ENCODE assay signal across 11 cellular contexts in the genomic region with DNA sequence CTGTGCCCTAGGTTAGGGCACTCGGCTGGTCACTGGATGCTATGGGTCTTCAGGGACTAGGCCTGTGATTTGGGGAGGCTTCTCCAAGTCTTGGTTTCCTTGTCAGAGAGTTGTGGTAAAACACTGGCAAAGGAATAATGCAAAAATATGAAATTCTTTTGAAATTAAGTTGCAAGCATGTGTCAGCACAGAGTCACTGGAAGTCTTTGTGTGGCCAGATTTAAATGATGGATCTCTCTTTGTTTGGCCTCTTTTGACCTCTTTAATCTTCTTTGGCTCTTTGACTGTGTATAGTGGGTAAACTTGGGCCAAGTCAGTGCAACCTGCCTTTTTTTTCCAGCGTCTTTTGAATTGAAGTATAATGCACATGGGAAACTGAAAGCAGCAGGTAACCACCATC. TPM values are rescaled to one million over a fixed set of nuclear protein-coding genes. Genes with fewer than 3 reads are reported as not detected.
DNase-seq lines count a peak whose midpoint lies in the region; ATAC-seq, FAIRE-seq and TF ChIP-seq lines count a peak whose summit lies in the region.
"Had no signal": no experiment of that assay in that cellular context is flagged by ENCODE, and none has a peak within 500 bp of the region (broad histone marks: within the 10 kb centered on the region; RNA-seq: fewer than 3 reads in every experiment).

No MANE protein-coding gene starts in this region.

- intact Hi-C loops in A673 (cut with micrococcal nuclease; ENCODE audit: unreplicated experiment) = no loop called here

- H3K4me2 ChIP-seq in astrocyte (ENCODE audit: low read length) (peak overlapping the region; percentile 75), osteoblast (ENCODE audit: insufficient read depth, low read length) (peak overlapping the region; percentile 59)
- H3K4me2 ChIP-seq: KMS-11 had no signal

- H3K36me3 Mint-ChIP-seq in astrocyte (ENCODE audit: low read depth, unreplicated experiment) = no peaks in the 10 kb centered on the region

- POLR2A ChIA-PET in A673 (lab: Charles Lee; ENCODE audit: low non-redundant PET) = no interaction called here

- no peak for TF ChIP-seq CTCF in A673 (conservative IDR thresholded peaks at IDR 0.05; ENCODE audit: low read depth, low read length)
- no peak for TF ChIP-seq CTCF in astrocyte (IDR thresholded peaks at IDR 0.05; ENCODE audit: insufficient read depth, low read depth, low read length)
- TF ChIP-seq CTCF in osteoblast (IDR thresholded peaks at IDR 0.05; ENCODE audit: extremely low read depth, low read depth, low read length) = no peak

- no peaks in the 10 kb centered on the region for H3K27me3 Mint-ChIP-seq in astrocyte (ENCODE audit: low read depth, unreplicated experiment)
- H3K27me3 Mint-ChIP-seq: activated B cell treated with CpG ODN at 0.5 μM for 24 hours had no signal

- peak overlapping the region; percentile 15 for H3K27ac Mint-ChIP-seq in astrocyte (ENCODE audit: unreplicated experiment)

- DNase-seq in A673 (ENCODE audit: low spot score) (no peak), EL (peak; percentile 31), astrocyte (ENCODE audit: low read depth) (peak; percentile 27), osteoblast (ENCODE audit: insufficient read length, low spot score, missing footprints) (no peak), iPS-NIHi7 (ENCODE audit: extremely low spot score) (no peak), frontal cortex (ENCODE audit: low spot score in 2 of 2) (no peak)
- DNase-seq in effector memory CD4-positive, alpha-beta T cell = no peak
- DNase-seq: activated B cell treated with CpG ODN at 0.5 μM for 24 hours had no signal

- H2AFZ ChIP-seq in astrocyte (ENCODE audit: low read depth, low read length) (no peak overlapping the region), osteoblast (ENCODE audit: low read length) (no peak overlapping the region)

- BruUV-seq in A673 (replicated peaks; lab: Mats Ljungman, UMichigan) = no TSS peak

- H3K27ac ChIP-seq in A673 (ENCODE audit: low read depth, low read length, poor library complexity, severe bottlenecking) = peak overlapping the region; percentile 35
- peak overlapping the region; percentile 60 for H3K27ac ChIP-seq in astrocyte (ENCODE audit: low read depth, low read length)
- peak overlapping the region; percentile 99 for H3K27ac ChIP-seq in osteoblast (ENCODE audit: low read depth, low read length)
- no peak overlapping the region for H3K27ac ChIP-seq in effector memory CD4-positive, alpha-beta T cell (ENCODE audit: insufficient read depth, low read length, poor library complexity, severe bottlenecking)
- H3K27ac ChIP-seq: KMS-11 had no signal

- H3K27me3 ChIP-seq in A673 (replicated peaks; ENCODE audit: insufficient read depth, low read depth, low read length, poor library complexity) (no peaks in the 10 kb centered on the region), astrocyte (ENCODE audit: insufficient read depth, low read length) (no peaks in the 10 kb centered on the region), osteoblast (ENCODE audit: insufficient read depth, low read length) (no peaks in the 10 kb centered on the region)
- no peaks in the 10 kb centered on the region for H3K27me3 ChIP-seq in effector memory CD4-positive, alpha-beta T cell (replicated peaks; ENCODE audit: control insufficient read depth, insufficient read depth, low read length, poor library complexity, severe bottlenecking)

- H3K36me3 ChIP-seq in A673 (ENCODE audit: insufficient read depth, low read length, poor library complexity, severe bottlenecking) (no peaks in the 10 kb centered on the region), astrocyte (ENCODE audit: insufficient read depth, low read length) (no peaks in the 10 kb centered on the region), osteoblast (ENCODE audit: insufficient read depth, low read length) (no peaks in the 10 kb centered on the region)
- no peaks in the 10 kb centered on the region for H3K36me3 ChIP-seq in effector memory CD4-positive, alpha-beta T cell (ENCODE audit: control insufficient read depth, insufficient read depth, low read length)

- peak overlapping the region; percentile 49 for H3K9ac ChIP-seq in astrocyte (ENCODE audit: low read length)
- H3K9ac ChIP-seq: KMS-11 had no signal

- no peak overlapping the region for H3K4me3 ChIP-seq in A673 (ENCODE audit: low read depth, low read length, poor library complexity, severe bottlenecking)
- no peak overlapping the region for H3K4me3 ChIP-seq in astrocyte (ENCODE audit: insufficient read depth, low read depth, low read length)
- peak overlapping the region; percentile 10 for H3K4me3 ChIP-seq in osteoblast (ENCODE audit: insufficient read depth, low read length)
- no peak overlapping the region for H3K4me3 ChIP-seq in effector memory CD4-positive, alpha-beta T cell (ENCODE audit: insufficient read depth, low read depth, low read length, poor library complexity, severe bottlenecking)

- H3K79me2 ChIP-seq in astrocyte (ENCODE audit: insufficient read depth, low read length) (peaks cover 35% of the 10 kb centered on the region), osteoblast (ENCODE audit: insufficient read depth, low read length) (peaks cover 78% of the 10 kb centered on the region)

- peaks cover 30% of the 10 kb centered on the region for H3K4me1 ChIP-seq in A673 (ENCODE audit: insufficient read depth, low read length, poor library complexity, severe bottlenecking)
- H3K4me1 ChIP-seq in astrocyte (ENCODE audit: insufficient read depth, low read length) = peaks cover 45% of the 10 kb centered on the region
- H3K4me1 ChIP-seq in osteoblast (ENCODE audit: insufficient read depth, low read length) = peaks cover 69% of the 10 kb centered on the region
- peaks cover 83% of the 10 kb centered on the region for H3K4me1 ChIP-seq in effector memory CD4-positive, alpha-beta T cell (ENCODE audit: control insufficient read depth, insufficient read depth, low read length, poor library complexity, severe bottlenecking)

- H4K20me1 ChIP-seq in astrocyte (ENCODE audit: insufficient read depth, low read length) (no peaks in the 10 kb centered on the region), osteoblast (ENCODE audit: insufficient read depth, low read length) (no peaks in the 10 kb centered on the region)

- no peak for FAIRE-seq in astrocyte (lab: Jason Lieb, UNC)
- no peak for FAIRE-seq in frontal cortex (lab: Jason Lieb, UNC)

- H3K4me1 Mint-ChIP-seq in astrocyte (ENCODE audit: low read depth, unreplicated experiment) = peaks cover 65% of the 10 kb centered on the region

- CTCF ChIA-PET in A673 (lab: Charles Lee) = no interaction called here

- no peak for ATAC-seq in GM18502 (IDR thresholded peaks at IDR 0.05; ENCODE audit: poor library complexity, unreplicated experiment)

- H3K9me3 Mint-ChIP-seq in astrocyte (ENCODE audit: unreplicated experiment) = no peaks in the 10 kb centered on the region
- H3K9me3 Mint-ChIP-seq: activated B cell treated with CpG ODN at 0.5 μM for 24 hours; central memory CD8-positive, alpha-beta T cell had no signal

- H3K9me3 ChIP-seq in A673 (ENCODE audit: low read depth, low read length, poor library complexity, severe bottlenecking) (no peaks in the 10 kb centered on the region), astrocyte (ENCODE audit: insufficient read depth, low read depth, low read length) (no peaks in the 10 kb centered on the region), osteoblast (ENCODE audit: low read depth, low read length) (no peaks in the 10 kb centered on the region)
- H3K9me3 ChIP-seq in effector memory CD4-positive, alpha-beta T cell (ENCODE audit: control insufficient read depth, low read length) = no peaks in the 10 kb centered on the region

- no peak overlapping the region for H3K4me3 Mint-ChIP-seq in astrocyte (ENCODE audit: unreplicated experiment)
- H3K4me3 Mint-ChIP-seq: activated B cell treated with CpG ODN at 0.5 μM for 24 hours; central memory CD8-positive, alpha-beta T cell had no signal

RNA-seq across cellular contexts. Expression of a gene that starts 12.1 kb away (rescaled TPM):
- total RNA-seq in A673 (2021) = 40.1 and 42.6 TPM in 2 replicates
- 46.2 and 46.7 TPM in 2 replicates for total RNA-seq in astrocyte
- total RNA-seq in osteoblast = 74.6 and 76.4 TPM in 2 replicates
- 3.7 TPM for total RNA-seq in frontal cortex

Comparison
In these comparisons a context has a peak if more than half of its experiments do, and no peak if none do; other contexts are left out.
1. DNase-seq: peak in EL (single experiment) and astrocyte (single experiment); none in A673 (single experiment), osteoblast (single experiment), effector memory CD4-positive, alpha-beta T cell (0 of 3), iPS-NIHi7 (single experiment) and frontal cortex (0 of 2).